Comparison of ENCODE assay signal across 1 cellular context in the genomic region with DNA sequence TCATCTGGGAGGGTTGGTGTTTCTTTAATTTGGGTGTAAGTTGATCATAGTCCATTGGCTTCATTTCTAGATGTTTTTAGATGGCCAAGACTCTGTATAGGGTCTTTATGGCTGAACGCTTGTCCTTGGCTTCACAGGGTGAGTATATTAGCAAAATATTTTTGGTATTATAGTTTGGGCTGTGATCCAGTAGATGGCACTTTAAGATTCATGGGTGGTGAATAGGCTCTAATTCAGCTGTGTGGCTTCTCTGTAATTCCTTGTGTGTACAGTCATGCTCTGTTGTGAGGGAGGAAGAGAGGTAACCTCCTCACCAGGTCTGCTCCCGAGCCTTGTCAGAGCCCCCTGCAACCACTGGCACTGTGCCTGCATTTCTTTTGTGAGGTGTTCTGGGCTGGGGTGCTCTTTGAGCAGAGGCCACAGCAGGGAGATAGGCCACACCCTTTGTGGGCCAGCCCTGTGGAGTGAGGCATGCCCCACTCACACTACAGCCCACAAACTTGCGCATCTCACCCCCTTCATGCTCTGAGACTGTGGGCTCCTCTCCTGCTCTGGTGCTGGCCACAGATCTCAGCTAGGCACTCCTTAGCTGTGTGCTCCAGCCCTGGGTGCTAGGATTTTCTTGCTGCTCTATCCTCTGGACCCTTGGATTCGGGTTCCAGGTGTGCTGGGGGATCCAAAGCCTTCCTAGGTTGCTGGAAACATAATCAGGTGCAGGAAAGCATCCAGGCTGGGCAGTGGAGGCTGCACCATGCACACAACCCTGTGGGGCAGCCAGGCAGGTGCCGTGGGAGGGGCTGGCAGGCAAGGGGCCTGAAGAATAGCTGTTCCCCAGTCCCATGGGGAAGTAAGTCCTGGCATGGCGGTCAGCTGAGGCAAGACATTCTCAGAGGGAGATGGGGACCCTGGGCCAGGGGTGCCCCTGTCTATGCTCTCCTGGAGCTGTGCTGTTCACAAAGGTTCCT.
TF ChIP-seq lines count a peak whose summit lies in the region.

No MANE protein-coding gene starts in this region.

TF ChIP-seq in K562, 482 proteins besides CTCF, POLR2A, EP300 and RAD21 (continued from another document):
- TF ChIP-seq, protein P1, sequence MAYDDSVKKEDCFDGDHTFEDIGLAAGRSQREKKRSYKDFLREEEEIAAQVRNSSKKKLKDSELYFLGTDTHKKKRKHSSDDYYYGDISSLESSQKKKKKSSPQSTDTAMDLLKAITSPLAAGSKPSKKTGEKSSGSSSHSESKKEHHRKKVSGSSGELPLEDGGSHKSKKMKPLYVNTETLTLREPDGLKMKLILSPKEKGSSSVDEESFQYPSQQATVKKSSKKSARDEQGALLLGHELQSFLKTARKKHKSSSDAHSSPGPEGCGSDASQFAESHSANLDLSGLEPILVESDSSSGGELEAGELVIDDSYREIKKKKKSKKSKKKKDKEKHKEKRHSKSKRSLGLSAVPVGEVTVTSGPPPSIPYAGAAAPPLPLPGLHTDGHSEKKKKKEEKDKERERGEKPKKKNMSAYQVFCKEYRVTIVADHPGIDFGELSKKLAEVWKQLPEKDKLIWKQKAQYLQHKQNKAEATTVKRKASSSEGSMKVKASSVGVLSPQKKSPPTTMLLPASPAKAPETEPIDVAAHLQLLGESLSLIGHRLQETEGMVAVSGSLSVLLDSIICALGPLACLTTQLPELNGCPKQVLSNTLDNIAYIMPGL (CRISPR knock-in tag; IDR thresholded peaks at IDR 0.05) = no peak
- TF ChIP-seq, protein P2, sequence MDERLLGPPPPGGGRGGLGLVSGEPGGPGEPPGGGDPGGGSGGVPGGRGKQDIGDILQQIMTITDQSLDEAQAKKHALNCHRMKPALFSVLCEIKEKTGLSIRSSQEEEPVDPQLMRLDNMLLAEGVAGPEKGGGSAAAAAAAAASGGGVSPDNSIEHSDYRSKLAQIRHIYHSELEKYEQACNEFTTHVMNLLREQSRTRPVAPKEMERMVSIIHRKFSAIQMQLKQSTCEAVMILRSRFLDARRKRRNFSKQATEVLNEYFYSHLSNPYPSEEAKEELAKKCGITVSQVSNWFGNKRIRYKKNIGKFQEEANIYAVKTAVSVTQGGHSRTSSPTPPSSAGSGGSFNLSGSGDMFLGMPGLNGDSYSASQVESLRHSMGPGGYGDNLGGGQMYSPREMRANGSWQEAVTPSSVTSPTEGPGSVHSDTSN (CRISPR knock-in tag; IDR thresholded peaks at IDR 0.05; ENCODE audit: low read depth) = 0 out of 2 replicates have a peak, but pooled peaks have one; percentile 17
- TF ChIP-seq, protein P2 (tag; conservative IDR thresholded peaks at IDR 0.05; ENCODE audit: low read depth) = no peak
- TF ChIP-seq, protein P3, sequence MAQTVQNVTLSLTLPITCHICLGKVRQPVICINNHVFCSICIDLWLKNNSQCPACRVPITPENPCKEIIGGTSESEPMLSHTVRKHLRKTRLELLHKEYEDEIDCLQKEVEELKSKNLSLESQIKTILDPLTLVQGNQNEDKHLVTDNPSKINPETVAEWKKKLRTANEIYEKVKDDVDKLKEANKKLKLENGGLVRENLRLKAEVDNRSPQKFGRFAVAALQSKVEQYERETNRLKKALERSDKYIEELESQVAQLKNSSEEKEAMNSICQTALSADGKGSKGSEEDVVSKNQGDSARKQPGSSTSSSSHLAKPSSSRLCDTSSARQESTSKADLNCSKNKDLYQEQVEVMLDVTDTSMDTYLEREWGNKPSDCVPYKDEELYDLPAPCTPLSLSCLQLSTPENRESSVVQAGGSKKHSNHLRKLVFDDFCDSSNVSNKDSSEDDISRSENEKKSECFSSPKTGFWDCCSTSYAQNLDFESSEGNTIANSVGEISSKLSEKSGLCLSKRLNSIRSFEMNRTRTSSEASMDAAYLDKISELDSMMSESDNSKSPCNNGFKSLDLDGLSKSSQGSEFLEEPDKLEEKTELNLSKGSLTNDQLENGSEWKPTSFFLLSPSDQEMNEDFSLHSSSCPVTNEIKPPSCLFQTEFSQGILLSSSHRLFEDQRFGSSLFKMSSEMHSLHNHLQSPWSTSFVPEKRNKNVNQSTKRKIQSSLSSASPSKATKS (CRISPR knock-in tag; IDR thresholded peaks at IDR 0.05) = no peak
- TF ChIP-seq, protein P4, sequence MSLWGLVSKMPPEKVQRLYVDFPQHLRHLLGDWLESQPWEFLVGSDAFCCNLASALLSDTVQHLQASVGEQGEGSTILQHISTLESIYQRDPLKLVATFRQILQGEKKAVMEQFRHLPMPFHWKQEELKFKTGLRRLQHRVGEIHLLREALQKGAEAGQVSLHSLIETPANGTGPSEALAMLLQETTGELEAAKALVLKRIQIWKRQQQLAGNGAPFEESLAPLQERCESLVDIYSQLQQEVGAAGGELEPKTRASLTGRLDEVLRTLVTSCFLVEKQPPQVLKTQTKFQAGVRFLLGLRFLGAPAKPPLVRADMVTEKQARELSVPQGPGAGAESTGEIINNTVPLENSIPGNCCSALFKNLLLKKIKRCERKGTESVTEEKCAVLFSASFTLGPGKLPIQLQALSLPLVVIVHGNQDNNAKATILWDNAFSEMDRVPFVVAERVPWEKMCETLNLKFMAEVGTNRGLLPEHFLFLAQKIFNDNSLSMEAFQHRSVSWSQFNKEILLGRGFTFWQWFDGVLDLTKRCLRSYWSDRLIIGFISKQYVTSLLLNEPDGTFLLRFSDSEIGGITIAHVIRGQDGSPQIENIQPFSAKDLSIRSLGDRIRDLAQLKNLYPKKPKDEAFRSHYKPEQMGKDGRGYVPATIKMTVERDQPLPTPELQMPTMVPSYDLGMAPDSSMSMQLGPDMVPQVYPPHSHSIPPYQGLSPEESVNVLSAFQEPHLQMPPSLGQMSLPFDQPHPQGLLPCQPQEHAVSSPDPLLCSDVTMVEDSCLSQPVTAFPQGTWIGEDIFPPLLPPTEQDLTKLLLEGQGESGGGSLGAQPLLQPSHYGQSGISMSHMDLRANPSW (CRISPR knock-in tag; IDR thresholded peaks at IDR 0.05) = no peak
- TF ChIP-seq, protein P5, sequence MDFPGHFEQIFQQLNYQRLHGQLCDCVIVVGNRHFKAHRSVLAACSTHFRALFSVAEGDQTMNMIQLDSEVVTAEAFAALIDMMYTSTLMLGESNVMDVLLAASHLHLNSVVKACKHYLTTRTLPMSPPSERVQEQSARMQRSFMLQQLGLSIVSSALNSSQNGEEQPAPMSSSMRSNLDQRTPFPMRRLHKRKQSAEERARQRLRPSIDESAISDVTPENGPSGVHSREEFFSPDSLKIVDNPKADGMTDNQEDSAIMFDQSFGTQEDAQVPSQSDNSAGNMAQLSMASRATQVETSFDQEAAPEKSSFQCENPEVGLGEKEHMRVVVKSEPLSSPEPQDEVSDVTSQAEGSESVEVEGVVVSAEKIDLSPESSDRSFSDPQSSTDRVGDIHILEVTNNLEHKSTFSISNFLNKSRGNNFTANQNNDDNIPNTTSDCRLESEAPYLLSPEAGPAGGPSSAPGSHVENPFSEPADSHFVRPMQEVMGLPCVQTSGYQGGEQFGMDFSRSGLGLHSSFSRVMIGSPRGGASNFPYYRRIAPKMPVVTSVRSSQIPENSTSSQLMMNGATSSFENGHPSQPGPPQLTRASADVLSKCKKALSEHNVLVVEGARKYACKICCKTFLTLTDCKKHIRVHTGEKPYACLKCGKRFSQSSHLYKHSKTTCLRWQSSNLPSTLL (IDR thresholded peaks at IDR 0.05) = no peak
- no peak for TF ChIP-seq ZNF175 (CRISPR knock-in tag; IDR thresholded peaks at IDR 0.05; ENCODE audit: low read depth)
- no peak for TF ChIP-seq DPF2 (IDR thresholded peaks at IDR 0.05)
- TF ChIP-seq KDM2B (CRISPR knock-in tag; IDR thresholded peaks at IDR 0.05) = no peak
- TF ChIP-seq CEBPB (tag; IDR thresholded peaks at IDR 0.05) = no peak
